Comparison of ENCODE assay signal across 18 cellular contexts in the genomic region with DNA sequence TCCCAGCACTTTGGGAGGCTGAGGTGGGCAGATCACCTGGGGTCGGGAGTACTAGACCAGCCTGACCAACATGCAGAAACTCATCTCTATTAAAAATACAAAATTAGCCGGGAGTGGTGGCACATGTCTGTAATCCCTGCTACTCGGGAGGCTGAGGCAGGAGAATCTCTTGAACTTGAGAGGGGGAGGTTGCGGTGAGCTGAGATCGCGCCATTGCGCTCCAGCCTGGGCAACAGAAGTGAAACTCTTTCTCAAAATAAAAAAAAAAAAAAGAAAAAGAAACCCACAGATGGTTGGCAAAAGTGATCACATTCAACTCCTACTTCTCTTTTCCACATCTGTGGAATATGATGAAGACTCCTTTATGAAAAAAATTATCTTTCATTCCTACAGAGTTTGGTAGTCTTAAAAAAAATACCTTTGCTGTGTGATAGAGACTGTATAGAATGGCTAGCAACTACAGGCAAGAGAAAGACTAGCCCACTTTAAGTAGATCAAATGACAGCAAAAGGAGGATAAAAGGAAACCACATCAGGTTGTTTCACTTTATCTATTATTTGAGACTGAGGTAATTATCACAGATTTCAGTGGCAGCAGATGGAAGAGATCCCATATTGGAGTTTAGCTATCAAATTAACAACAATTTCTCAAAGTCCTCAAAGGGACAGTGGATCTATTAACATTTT.
"Had no signal": no experiment of that assay in that cellular context is flagged by ENCODE, and none has a peak within 500 bp of the region (broad histone marks: within the 10 kb centered on the region; RNA-seq: fewer than 3 reads in every experiment).

No MANE protein-coding gene starts in this region.

- H3K4me3 Mint-ChIP-seq: activated CD8-positive, alpha-beta T cell treated with anti-CD3 and anti-CD28 coated beads, Interleukin-2, amount 10 ng/mL, durations not matched to agents 7 days and 5 days; nephron progenitor cell had no signal

- H3K27ac Mint-ChIP-seq: activated CD8-positive, alpha-beta T cell treated with anti-CD3 and anti-CD28 coated beads, Interleukin-2, amount 10 ng/mL, durations not matched to agents 7 days and 5 days; nephron progenitor cell had no signal

- H3K4me3 ChIP-seq: ascending aorta, cardiac muscle cell, heart left ventricle, left lung, ovary, suprapubic skin, upper lobe of left lung had no signal

- H3K27me3 ChIP-seq: ascending aorta, cardiac muscle cell, heart left ventricle, left lung, ovary, suprapubic skin, upper lobe of left lung had no signal

- H3K9me3 Mint-ChIP-seq: nephron progenitor cell had no signal

- H3K9me3 ChIP-seq: ascending aorta, heart left ventricle, left lung, ovary, suprapubic skin, upper lobe of left lung had no signal

- ATAC-seq: activated CD8-positive, alpha-beta T cell treated with anti-CD3 and anti-CD28 coated beads, Interleukin-2, amount 10 ng/mL, durations not matched to agents 7 days and 5 days; heart left ventricle; left lung; stimulated activated naive CD8-positive, alpha-beta T cell treated with anti-CD3 and anti-CD28 coated beads, Interleukin-15, Interleukin-2, amounts not matched to agents 100 U/mL and 50 U/mL, for 24 hours had no signal

- H3K27ac ChIP-seq: ascending aorta, cardiac muscle cell, heart left ventricle, left lung, ovary, suprapubic skin, upper lobe of left lung had no signal

- H3K36me3 ChIP-seq: cardiac muscle cell, ovary had no signal

- FAIRE-seq: colon, frontal cortex had no signal

- H3K4me1 ChIP-seq: ascending aorta, heart left ventricle, left lung, suprapubic skin, upper lobe of left lung had no signal

- DNase-seq: activated CD4-positive, alpha-beta T cell treated with anti-CD3 and anti-CD28 coated beads for 48 hours; activated CD8-positive, alpha-beta memory T cell treated with anti-CD3 and anti-CD28 coated beads, Interleukin-2, amount 50 U/mL, for 48 hours; activated CD8-positive, alpha-beta T cell treated with anti-CD3 and anti-CD28 coated beads, Interleukin-2, amount 10 ng/mL, durations not matched to agents 7 days and 5 days; activated naive CD4-positive, alpha-beta T cell; effector CD4-positive, alpha-beta T cell; left lung; nephron progenitor cell; ovary; stimulated activated CD4-positive, alpha-beta T cell treated with anti-CD3 and anti-CD28 coated beads, Interleukin-12 subunit alpha, Interleukin-12 subunit beta, amount 100 ng/mL, for 4 hours; stimulated activated naive CD8-positive, alpha-beta T cell treated with anti-CD3 and anti-CD28 coated beads, Interleukin-15, Interleukin-2, amounts not matched to agents 100 U/mL and 50 U/mL, for 24 hours; T1000 had no signal

- H3K4me1 Mint-ChIP-seq: nephron progenitor cell had no signal
